33 cellular contexts compared by ENCODE assay signal in the genomic region with DNA sequence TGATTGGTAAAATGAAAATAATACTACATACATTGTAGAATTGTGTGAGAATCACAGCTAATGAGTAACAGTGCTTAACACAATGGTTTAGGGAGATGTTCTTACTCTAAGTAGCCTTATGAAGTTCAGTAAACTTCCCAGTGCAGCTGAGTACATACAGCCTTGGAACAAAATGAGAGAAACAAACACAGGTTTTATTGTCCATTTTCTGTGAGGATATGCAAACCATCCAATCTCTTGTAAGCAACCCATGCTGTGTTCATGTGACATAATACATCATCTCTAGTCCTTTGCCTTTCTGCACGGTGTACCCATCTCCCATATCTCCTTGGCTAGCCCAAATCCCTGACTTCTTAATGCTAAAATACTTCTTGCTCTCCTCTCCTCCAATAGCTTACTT. TPM values are rescaled to one million over a fixed set of nuclear protein-coding genes. Genes with fewer than 3 reads are reported as not detected.
"Had no signal": no experiment of that assay in that cellular context is flagged by ENCODE, and none has a peak within 500 bp of the region (broad histone marks: within the 10 kb centered on the region; RNA-seq: fewer than 3 reads in every experiment).

No MANE protein-coding gene starts in this region.

- H3K27ac ChIP-seq: body of pancreas, esophagus muscularis mucosa, foreskin keratinocyte, heart left ventricle, parathyroid adenoma, skin epidermis, uterus had no signal

- DNase-seq: activated CD4-positive, alpha-beta T cell treated with anti-CD3 and anti-CD28 coated beads for 36 hours; activated CD4-positive, CD25-positive, alpha-beta regulatory T cell; activated CD8-positive, alpha-beta memory T cell treated with anti-CD3 and anti-CD28 coated beads, Interleukin-2, amount 10 ng/mL, durations not matched to agents 7 days and 5 days; activated CD8-positive, alpha-beta T cell treated with anti-CD3 and anti-CD28 coated beads, Interleukin-2, amount 10 ng/mL, durations not matched to agents 7 days and 5 days; activated T-cell treated with anti-CD3 and anti-CD28 coated beads, Interleukin-2, amount 50 U/mL, for 48 hours; aorta; body of pancreas; cerebellar nuclear complex; cortex of kidney; foreskin keratinocyte; heart left ventricle; hypothalamus; immature natural killer cell; kidney; midbrain; naive thymus-derived CD8-positive, alpha-beta T cell; nucleus accumbens; stimulated activated CD4-positive, alpha-beta T cell treated with anti-CD3 and anti-CD28 coated beads, Interleukin-12 subunit alpha, Interleukin-12 subunit beta, amount 100 ng/mL, for 4 hours; stimulated activated CD4-positive, alpha-beta T cell treated with anti-CD3 and anti-CD28 coated beads, Interleukin-4, amount 100 ng/mL, for 1 hour; T-helper 1 cell; uterus had no signal

- H3K4me3 ChIP-seq: body of pancreas, esophagus muscularis mucosa, heart left ventricle, skin epidermis, uterus had no signal

- ATAC-seq: activated CD4-positive, alpha-beta T cell treated with anti-CD3 and anti-CD28 coated beads for 36 hours; activated CD8-positive, alpha-beta memory T cell treated with anti-CD3 and anti-CD28 coated beads, Interleukin-2, amount 10 ng/mL, durations not matched to agents 7 days and 5 days; activated CD8-positive, alpha-beta T cell treated with anti-CD3 and anti-CD28 coated beads, Interleukin-2, amount 10 ng/mL, durations not matched to agents 7 days and 5 days; body of pancreas; foreskin keratinocyte; heart left ventricle; naive thymus-derived CD8-positive, alpha-beta T cell; sciatic nerve had no signal

- H3K9me3 ChIP-seq: body of pancreas, esophagus muscularis mucosa, heart left ventricle, uterus had no signal

- H3K4me3 Mint-ChIP-seq: activated CD4-positive, alpha-beta T cell treated with anti-CD3 and anti-CD28 coated beads for 36 hours; activated CD8-positive, alpha-beta memory T cell treated with anti-CD3 and anti-CD28 coated beads, Interleukin-2, amount 10 ng/mL, durations not matched to agents 7 days and 5 days; activated CD8-positive, alpha-beta T cell treated with anti-CD3 and anti-CD28 coated beads, Interleukin-2, amount 10 ng/mL, durations not matched to agents 7 days and 5 days; activated naive CD4-positive, alpha-beta T cell treated with anti-CD3 and anti-CD28 coated beads, Interleukin-2, amount 50 U/mL, for 24 hours; immature natural killer cell; naive thymus-derived CD8-positive, alpha-beta T cell; neural crest cell; stimulated activated naive CD8-positive, alpha-beta T cell treated with anti-CD3 and anti-CD28 coated beads, Interleukin-15, Interleukin-2, amounts not matched to agents 100 ng/mL and 50 ng/mL, for 24 hours; T-helper 2 cell treated with Interferon-gamma antibody and Interleukin-4, amounts not matched to agents 5 μg/mL and 100 μg/mL, for 36 hours; type B pancreatic cell had no signal

- H3K4me1 ChIP-seq: body of pancreas, esophagus muscularis mucosa, foreskin keratinocyte, heart left ventricle, parathyroid adenoma, uterus had no signal

- H3K4me1 Mint-ChIP-seq: activated CD4-positive, alpha-beta T cell treated with anti-CD3 and anti-CD28 coated beads for 36 hours; activated CD8-positive, alpha-beta memory T cell treated with anti-CD3 and anti-CD28 coated beads, Interleukin-2, amount 10 ng/mL, durations not matched to agents 7 days and 5 days; activated naive CD4-positive, alpha-beta T cell treated with anti-CD3 and anti-CD28 coated beads, Interleukin-2, amount 50 U/mL, for 24 hours; immature natural killer cell; neural crest cell had no signal

- H3K9me3 Mint-ChIP-seq: activated naive CD4-positive, alpha-beta T cell treated with anti-CD3 and anti-CD28 coated beads, Interleukin-2, amount 50 U/mL, for 24 hours; activated T-helper 2 cell treated with anti-CD3 and anti-CD28 coated beads, Interferon-gamma antibody, Interleukin-2, Interleukin-4, amounts not matched to agents 10 μg/mL and 5 μg/mL and 100 μg/mL, durations not matched to agents 14 hours and 24 hours and 36 hours; immature natural killer cell; naive thymus-derived CD8-positive, alpha-beta T cell; neural crest cell; stimulated activated naive CD8-positive, alpha-beta T cell treated with anti-CD3 and anti-CD28 coated beads, Interleukin-15, Interleukin-2, amounts not matched to agents 100 ng/mL and 50 ng/mL, for 24 hours; T-helper 2 cell treated with Interferon-gamma antibody and Interleukin-4, amounts not matched to agents 5 μg/mL and 100 μg/mL, for 36 hours; type B pancreatic cell had no signal

- H3K36me3 ChIP-seq: uterus had no signal

- H3K27me3 Mint-ChIP-seq: activated CD4-positive, alpha-beta T cell treated with anti-CD3 and anti-CD28 coated beads for 36 hours; activated CD8-positive, alpha-beta memory T cell treated with anti-CD3 and anti-CD28 coated beads, Interleukin-2, amount 10 ng/mL, durations not matched to agents 7 days and 5 days; activated naive CD4-positive, alpha-beta T cell treated with anti-CD3 and anti-CD28 coated beads, Interleukin-2, amount 50 U/mL, for 24 hours; naive thymus-derived CD8-positive, alpha-beta T cell; stimulated activated naive CD8-positive, alpha-beta T cell treated with anti-CD3 and anti-CD28 coated beads, Interleukin-15, Interleukin-2, amounts not matched to agents 100 ng/mL and 50 ng/mL, for 24 hours; type B pancreatic cell had no signal

- H3K27ac Mint-ChIP-seq: activated CD4-positive, alpha-beta T cell treated with anti-CD3 and anti-CD28 coated beads for 36 hours; activated CD8-positive, alpha-beta memory T cell treated with anti-CD3 and anti-CD28 coated beads, Interleukin-2, amount 10 ng/mL, durations not matched to agents 7 days and 5 days; activated CD8-positive, alpha-beta T cell treated with anti-CD3 and anti-CD28 coated beads, Interleukin-2, amount 10 ng/mL, durations not matched to agents 7 days and 5 days; activated naive CD4-positive, alpha-beta T cell treated with anti-CD3 and anti-CD28 coated beads, Interleukin-2, amount 50 U/mL, for 24 hours; activated T-helper 2 cell treated with anti-CD3 and anti-CD28 coated beads, Interferon-gamma antibody, Interleukin-2, Interleukin-4, amounts not matched to agents 10 μg/mL and 5 μg/mL and 100 μg/mL, durations not matched to agents 14 hours and 24 hours and 36 hours; stimulated activated naive CD8-positive, alpha-beta T cell treated with anti-CD3 and anti-CD28 coated beads, Interleukin-15, Interleukin-2, amounts not matched to agents 100 ng/mL and 50 ng/mL, for 24 hours; T-helper 2 cell treated with Interferon-gamma antibody and Interleukin-4, amounts not matched to agents 5 μg/mL and 100 μg/mL, for 36 hours; type B pancreatic cell had no signal

RNA-seq across cellular contexts. Expression of a gene that starts 50.7 kb away (rescaled TPM):
- total RNA-seq: activated CD4-positive, alpha-beta T cell treated with anti-CD3 and anti-CD28 coated beads for 36 hours; activated CD8-positive, alpha-beta memory T cell treated with anti-CD3 and anti-CD28 coated beads, Interleukin-2, amount 10 ng/mL, durations not matched to agents 7 days and 5 days; activated CD8-positive, alpha-beta T cell treated with anti-CD3 and anti-CD28 coated beads, Interleukin-2, amount 10 ng/mL, durations not matched to agents 7 days and 5 days; activated T-helper 2 cell treated with anti-CD3 and anti-CD28 coated beads, Interferon-gamma antibody, Interleukin-2, Interleukin-4, amounts not matched to agents 10 μg/mL and 5 μg/mL and 100 μg/mL, durations not matched to agents 14 hours and 24 hours and 36 hours; aorta; body of pancreas; esophagus muscularis mucosa; foreskin keratinocyte; heart left ventricle; kidney; naive thymus-derived CD8-positive, alpha-beta T cell; renal cortical epithelial cell; sciatic nerve; subcutaneous adipose tissue had no signal
